ENCODE assay signal across 9 cellular contexts in the genomic region with DNA sequence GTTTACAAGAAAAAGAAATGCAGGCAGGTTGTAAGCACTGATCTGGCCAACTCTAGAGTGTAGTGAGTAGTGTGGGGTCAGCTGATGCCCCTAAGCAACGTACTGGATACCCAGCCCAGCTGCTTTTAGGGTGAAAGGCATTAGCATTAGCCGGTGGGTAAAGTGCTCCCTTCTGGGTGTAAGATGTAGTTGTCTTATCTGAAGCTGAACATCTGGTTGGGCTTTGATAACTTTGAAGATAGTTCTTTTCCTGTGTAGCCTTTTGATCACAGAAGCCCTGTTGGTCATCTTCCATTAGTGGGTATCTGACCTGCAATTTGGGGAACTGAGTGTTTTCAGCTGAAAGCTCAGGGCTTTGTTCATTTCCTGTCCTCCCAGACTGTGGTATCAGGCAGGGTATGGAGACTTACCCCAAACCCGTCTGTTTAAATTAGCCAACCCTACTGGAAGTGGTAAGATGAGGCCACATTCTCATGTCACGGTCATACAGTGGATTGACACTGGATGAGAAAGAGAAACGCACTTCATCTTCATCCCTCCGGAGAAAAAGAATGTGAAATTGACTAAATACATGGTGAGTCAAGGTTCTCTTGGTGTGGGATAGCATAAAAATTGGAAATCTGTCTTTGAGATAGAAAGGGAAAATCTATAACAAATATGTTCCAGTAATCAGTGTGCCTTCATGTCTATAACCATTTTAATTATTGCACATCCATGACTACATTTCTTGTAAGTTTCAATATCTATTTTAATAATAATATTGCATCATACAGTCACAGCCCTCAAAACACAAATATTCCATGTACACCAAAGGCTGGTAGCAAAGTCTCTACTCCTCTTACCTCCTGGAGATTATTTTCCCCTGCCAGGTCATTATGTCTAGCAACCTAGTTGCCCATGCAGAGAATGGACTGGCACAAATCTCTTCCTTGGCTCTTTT. TPM values are rescaled to one million over a fixed set of nuclear protein-coding genes. Genes with fewer than 3 reads are reported as not detected.
DNase-seq lines count a peak whose midpoint lies in the region; ATAC-seq and TF ChIP-seq lines count a peak whose summit lies in the region.
"Had no signal": no experiment of that assay in that cellular context is flagged by ENCODE, and none has a peak within 500 bp of the region (broad histone marks: within the 10 kb centered on the region; RNA-seq: fewer than 3 reads in every experiment).

No MANE protein-coding gene starts in this region.

- H3K9me3 Mint-ChIP-seq in T-helper 2 cell treated with Interferon-gamma antibody and Interleukin-4, amounts not matched to agents 5 μg/mL and 100 μg/mL, for 36 hours, result no peaks in the 10 kb centered on the region
- H3K9me3 Mint-ChIP-seq in MCF 10A (ENCODE audit: unreplicated experiment), result no peaks in the 10 kb centered on the region

- peaks cover 73% of the 10 kb centered on the region for H3K36me3 Mint-ChIP-seq in T-helper 2 cell treated with Interferon-gamma antibody and Interleukin-4, amounts not matched to agents 5 μg/mL and 100 μg/mL, for 36 hours (ENCODE audit: low read depth)
- peaks cover 4% of the 10 kb centered on the region for H3K36me3 Mint-ChIP-seq in MCF 10A (ENCODE audit: insufficient read depth, unreplicated experiment)

- peak overlapping the region; percentile 88 for H3K27ac Mint-ChIP-seq in T-helper 2 cell treated with Interferon-gamma antibody and Interleukin-4, amounts not matched to agents 5 μg/mL and 100 μg/mL, for 36 hours
- no peak overlapping the region for H3K27ac Mint-ChIP-seq in MCF 10A (ENCODE audit: low read depth, unreplicated experiment)

- H3K27ac ChIP-seq in A673 (ENCODE audit: low read depth, low read length, poor library complexity, severe bottlenecking) (peak overlapping the region; percentile 88), WERI-Rb-1 (no peak overlapping the region)

- peak; percentile 49 for ATAC-seq in GM19025 (IDR thresholded peaks at IDR 0.05; ENCODE audit: low read depth, unreplicated experiment)
- peak; percentile 53 for ATAC-seq in HG03108 (IDR thresholded peaks at IDR 0.05; ENCODE audit: unreplicated experiment)
- peak; percentile 71 for ATAC-seq in mucosa of descending colon

- H3K27me3 ChIP-seq in A673 (replicated peaks; ENCODE audit: insufficient read depth, low read depth, low read length, poor library complexity) (no peaks in the 10 kb centered on the region), WERI-Rb-1 (ENCODE audit: insufficient read depth, low read depth, severe bottlenecking) (no peaks in the 10 kb centered on the region)

- intact Hi-C loops in A673 (cut with micrococcal nuclease; ENCODE audit: unreplicated experiment) (no loop called here), mucosa of descending colon (cut with DNase I, micrococcal nuclease) (no loop called here), MCF 10A (cut with micrococcal nuclease) (no loop called here)

- peaks cover 65% of the 10 kb centered on the region for H3K4me1 Mint-ChIP-seq in T-helper 2 cell treated with Interferon-gamma antibody and Interleukin-4, amounts not matched to agents 5 μg/mL and 100 μg/mL, for 36 hours (ENCODE audit: low read depth)
- peaks cover 6% of the 10 kb centered on the region for H3K4me1 Mint-ChIP-seq in MCF 10A (ENCODE audit: insufficient read depth, unreplicated experiment)

- H3K4me1 ChIP-seq in A673 (ENCODE audit: insufficient read depth, low read length, poor library complexity, severe bottlenecking) (peaks cover 83% of the 10 kb centered on the region), mucosa of descending colon (ENCODE audit: low read depth) (peaks cover 2% of the 10 kb centered on the region)

- TF ChIP-seq CTCF in A673 (conservative IDR thresholded peaks at IDR 0.05; ENCODE audit: low read depth, low read length), result no peak
- TF ChIP-seq CTCF in mucosa of descending colon (IDR thresholded peaks at IDR 0.05), result no peak
- TF ChIP-seq CTCF in MCF 10A (IDR thresholded peaks at IDR 0.05; ENCODE audit: unreplicated experiment), result no peak
- no peak for TF ChIP-seq CTCF in WERI-Rb-1 (IDR thresholded peaks at IDR 0.05; ENCODE audit: low read depth, low read length)

- H3K9me3 ChIP-seq in A673 (ENCODE audit: low read depth, low read length, poor library complexity, severe bottlenecking) (no peaks in the 10 kb centered on the region), mucosa of descending colon (no peaks in the 10 kb centered on the region), WERI-Rb-1 (ENCODE audit: severe bottlenecking) (no peaks in the 10 kb centered on the region)

- DNase-seq in A673 (ENCODE audit: low spot score) (no peak), mucosa of descending colon (no peak), MCF 10A (ENCODE audit: unreplicated experiment) (no peak), WERI-Rb-1 (no peak), NCI-H2227 (lab: John Stamatoyannopoulos, UW; ENCODE audit: unreplicated experiment) (no peak)
- peak; percentile 57 for DNase-seq in T-helper 2 cell treated with Interferon-gamma antibody and Interleukin-4, amounts not matched to agents 5 μg/mL and 100 μg/mL, for 36 hours (ENCODE audit: low spot score)

- POLR2A ChIA-PET in A673 (lab: Charles Lee; ENCODE audit: low non-redundant PET), result no interaction called here
- POLR2A ChIA-PET in MCF 10A (lab: Yijun Ruan, JAX), result no interaction called here

- CTCF ChIA-PET in A673 (lab: Charles Lee) (no interaction called here), MCF 10A (lab: Yijun Ruan, JAX) (interaction anchor here (0.7 kb wide), 1 partner anchor 1054 kb away, joined by 3 read pairs; no protein-coding TSS in a partner anchor)

- no peaks in the 10 kb centered on the region for H3K27me3 Mint-ChIP-seq in T-helper 2 cell treated with Interferon-gamma antibody and Interleukin-4, amounts not matched to agents 5 μg/mL and 100 μg/mL, for 36 hours (ENCODE audit: low read depth)
- no peaks in the 10 kb centered on the region for H3K27me3 Mint-ChIP-seq in MCF 10A (ENCODE audit: insufficient read depth, unreplicated experiment)

- H3K36me3 ChIP-seq in A673 (ENCODE audit: insufficient read depth, low read length, poor library complexity, severe bottlenecking), result peaks cover 22% of the 10 kb centered on the region
- no peaks in the 10 kb centered on the region for H3K36me3 ChIP-seq in mucosa of descending colon (ENCODE audit: low read depth)
- H3K36me3 ChIP-seq in WERI-Rb-1, result no peaks in the 10 kb centered on the region

- H3K4me3 ChIP-seq in A673 (ENCODE audit: low read depth, low read length, poor library complexity, severe bottlenecking) (peak overlapping the region; percentile 28), mucosa of descending colon (no peak overlapping the region), WERI-Rb-1 (ENCODE audit: low read depth, low read length) (no peak overlapping the region)

- TSS peak; percentile 82 for BruUV-seq in A673 (replicated peaks; lab: Mats Ljungman, UMichigan)
- no TSS peak for BruUV-seq in MCF 10A (replicated peaks; lab: Mats Ljungman, UMichigan)

- H3K4me3 Mint-ChIP-seq in T-helper 2 cell treated with Interferon-gamma antibody and Interleukin-4, amounts not matched to agents 5 μg/mL and 100 μg/mL, for 36 hours, result peak overlapping the region; percentile 95
- H3K4me3 Mint-ChIP-seq in MCF 10A (ENCODE audit: unreplicated experiment), result no peak overlapping the region

RNA-seq across cellular contexts. Expression of a gene that starts 8.7 kb away (rescaled TPM):
- total RNA-seq in A673 (2021), result 66.8 and 74.2 TPM in 2 replicates
- 1 to 10 TPM; 1.9 to 5.8 (median 2.8) TPM for total RNA-seq in mucosa of descending colon
- total RNA-seq in MCF 10A (2022), result not detected in 2 replicates
- total RNA-seq: pulmonary artery endothelial cell had no signal
